In the genomic region with DNA sequence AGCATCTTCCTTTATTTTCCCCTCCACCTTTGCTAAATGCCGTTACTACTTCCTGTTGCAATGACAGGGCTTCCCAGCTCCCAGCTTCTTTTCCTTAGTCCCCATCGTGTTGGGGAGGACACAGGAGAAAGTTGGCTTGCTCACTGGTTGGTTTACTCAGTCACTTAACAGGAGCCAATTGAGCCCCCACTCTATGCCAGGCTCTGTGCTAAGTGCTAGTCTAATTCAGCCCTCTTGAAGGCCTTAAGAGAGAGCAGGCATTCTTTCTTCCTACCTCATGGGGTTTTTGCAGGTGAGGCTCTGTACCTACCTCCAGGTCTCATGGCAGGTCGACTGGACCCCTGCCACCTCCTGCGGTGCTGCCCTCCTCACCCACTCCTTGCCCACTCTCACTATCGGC, we compare ENCODE assay signal across 1 cellular context.
TF ChIP-seq lines count a peak whose summit lies in the region.

No MANE protein-coding gene starts in this region.

TF ChIP-seq in GM23338, 12 proteins besides CTCF, POLR2A, EP300 and RAD21:
- TF ChIP-seq ZNF114 (CRISPR knock-in tag; IDR thresholded peaks at IDR 0.05) (no peak), STAT1 (IDR thresholded peaks at IDR 0.05; ENCODE audit: unreplicated experiment) (no peak), EZH2phosphoT487 (IDR thresholded peaks at IDR 0.05; ENCODE audit: unreplicated experiment) (no peak), JUNB (IDR thresholded peaks at IDR 0.05; ENCODE audit: unreplicated experiment) (no peak)
- TF ChIP-seq, protein P1, sequence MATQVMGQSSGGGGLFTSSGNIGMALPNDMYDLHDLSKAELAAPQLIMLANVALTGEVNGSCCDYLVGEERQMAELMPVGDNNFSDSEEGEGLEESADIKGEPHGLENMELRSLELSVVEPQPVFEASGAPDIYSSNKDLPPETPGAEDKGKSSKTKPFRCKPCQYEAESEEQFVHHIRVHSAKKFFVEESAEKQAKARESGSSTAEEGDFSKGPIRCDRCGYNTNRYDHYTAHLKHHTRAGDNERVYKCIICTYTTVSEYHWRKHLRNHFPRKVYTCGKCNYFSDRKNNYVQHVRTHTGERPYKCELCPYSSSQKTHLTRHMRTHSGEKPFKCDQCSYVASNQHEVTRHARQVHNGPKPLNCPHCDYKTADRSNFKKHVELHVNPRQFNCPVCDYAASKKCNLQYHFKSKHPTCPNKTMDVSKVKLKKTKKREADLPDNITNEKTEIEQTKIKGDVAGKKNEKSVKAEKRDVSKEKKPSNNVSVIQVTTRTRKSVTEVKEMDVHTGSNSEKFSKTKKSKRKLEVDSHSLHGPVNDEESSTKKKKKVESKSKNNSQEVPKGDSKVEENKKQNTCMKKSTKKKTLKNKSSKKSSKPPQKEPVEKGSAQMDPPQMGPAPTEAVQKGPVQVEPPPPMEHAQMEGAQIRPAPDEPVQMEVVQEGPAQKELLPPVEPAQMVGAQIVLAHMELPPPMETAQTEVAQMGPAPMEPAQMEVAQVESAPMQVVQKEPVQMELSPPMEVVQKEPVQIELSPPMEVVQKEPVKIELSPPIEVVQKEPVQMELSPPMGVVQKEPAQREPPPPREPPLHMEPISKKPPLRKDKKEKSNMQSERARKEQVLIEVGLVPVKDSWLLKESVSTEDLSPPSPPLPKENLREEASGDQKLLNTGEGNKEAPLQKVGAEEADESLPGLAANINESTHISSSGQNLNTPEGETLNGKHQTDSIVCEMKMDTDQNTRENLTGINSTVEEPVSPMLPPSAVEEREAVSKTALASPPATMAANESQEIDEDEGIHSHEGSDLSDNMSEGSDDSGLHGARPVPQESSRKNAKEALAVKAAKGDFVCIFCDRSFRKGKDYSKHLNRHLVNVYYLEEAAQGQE (IDR thresholded peaks at IDR 0.05; ENCODE audit: unreplicated experiment): no peak
- TF ChIP-seq, protein P2, sequence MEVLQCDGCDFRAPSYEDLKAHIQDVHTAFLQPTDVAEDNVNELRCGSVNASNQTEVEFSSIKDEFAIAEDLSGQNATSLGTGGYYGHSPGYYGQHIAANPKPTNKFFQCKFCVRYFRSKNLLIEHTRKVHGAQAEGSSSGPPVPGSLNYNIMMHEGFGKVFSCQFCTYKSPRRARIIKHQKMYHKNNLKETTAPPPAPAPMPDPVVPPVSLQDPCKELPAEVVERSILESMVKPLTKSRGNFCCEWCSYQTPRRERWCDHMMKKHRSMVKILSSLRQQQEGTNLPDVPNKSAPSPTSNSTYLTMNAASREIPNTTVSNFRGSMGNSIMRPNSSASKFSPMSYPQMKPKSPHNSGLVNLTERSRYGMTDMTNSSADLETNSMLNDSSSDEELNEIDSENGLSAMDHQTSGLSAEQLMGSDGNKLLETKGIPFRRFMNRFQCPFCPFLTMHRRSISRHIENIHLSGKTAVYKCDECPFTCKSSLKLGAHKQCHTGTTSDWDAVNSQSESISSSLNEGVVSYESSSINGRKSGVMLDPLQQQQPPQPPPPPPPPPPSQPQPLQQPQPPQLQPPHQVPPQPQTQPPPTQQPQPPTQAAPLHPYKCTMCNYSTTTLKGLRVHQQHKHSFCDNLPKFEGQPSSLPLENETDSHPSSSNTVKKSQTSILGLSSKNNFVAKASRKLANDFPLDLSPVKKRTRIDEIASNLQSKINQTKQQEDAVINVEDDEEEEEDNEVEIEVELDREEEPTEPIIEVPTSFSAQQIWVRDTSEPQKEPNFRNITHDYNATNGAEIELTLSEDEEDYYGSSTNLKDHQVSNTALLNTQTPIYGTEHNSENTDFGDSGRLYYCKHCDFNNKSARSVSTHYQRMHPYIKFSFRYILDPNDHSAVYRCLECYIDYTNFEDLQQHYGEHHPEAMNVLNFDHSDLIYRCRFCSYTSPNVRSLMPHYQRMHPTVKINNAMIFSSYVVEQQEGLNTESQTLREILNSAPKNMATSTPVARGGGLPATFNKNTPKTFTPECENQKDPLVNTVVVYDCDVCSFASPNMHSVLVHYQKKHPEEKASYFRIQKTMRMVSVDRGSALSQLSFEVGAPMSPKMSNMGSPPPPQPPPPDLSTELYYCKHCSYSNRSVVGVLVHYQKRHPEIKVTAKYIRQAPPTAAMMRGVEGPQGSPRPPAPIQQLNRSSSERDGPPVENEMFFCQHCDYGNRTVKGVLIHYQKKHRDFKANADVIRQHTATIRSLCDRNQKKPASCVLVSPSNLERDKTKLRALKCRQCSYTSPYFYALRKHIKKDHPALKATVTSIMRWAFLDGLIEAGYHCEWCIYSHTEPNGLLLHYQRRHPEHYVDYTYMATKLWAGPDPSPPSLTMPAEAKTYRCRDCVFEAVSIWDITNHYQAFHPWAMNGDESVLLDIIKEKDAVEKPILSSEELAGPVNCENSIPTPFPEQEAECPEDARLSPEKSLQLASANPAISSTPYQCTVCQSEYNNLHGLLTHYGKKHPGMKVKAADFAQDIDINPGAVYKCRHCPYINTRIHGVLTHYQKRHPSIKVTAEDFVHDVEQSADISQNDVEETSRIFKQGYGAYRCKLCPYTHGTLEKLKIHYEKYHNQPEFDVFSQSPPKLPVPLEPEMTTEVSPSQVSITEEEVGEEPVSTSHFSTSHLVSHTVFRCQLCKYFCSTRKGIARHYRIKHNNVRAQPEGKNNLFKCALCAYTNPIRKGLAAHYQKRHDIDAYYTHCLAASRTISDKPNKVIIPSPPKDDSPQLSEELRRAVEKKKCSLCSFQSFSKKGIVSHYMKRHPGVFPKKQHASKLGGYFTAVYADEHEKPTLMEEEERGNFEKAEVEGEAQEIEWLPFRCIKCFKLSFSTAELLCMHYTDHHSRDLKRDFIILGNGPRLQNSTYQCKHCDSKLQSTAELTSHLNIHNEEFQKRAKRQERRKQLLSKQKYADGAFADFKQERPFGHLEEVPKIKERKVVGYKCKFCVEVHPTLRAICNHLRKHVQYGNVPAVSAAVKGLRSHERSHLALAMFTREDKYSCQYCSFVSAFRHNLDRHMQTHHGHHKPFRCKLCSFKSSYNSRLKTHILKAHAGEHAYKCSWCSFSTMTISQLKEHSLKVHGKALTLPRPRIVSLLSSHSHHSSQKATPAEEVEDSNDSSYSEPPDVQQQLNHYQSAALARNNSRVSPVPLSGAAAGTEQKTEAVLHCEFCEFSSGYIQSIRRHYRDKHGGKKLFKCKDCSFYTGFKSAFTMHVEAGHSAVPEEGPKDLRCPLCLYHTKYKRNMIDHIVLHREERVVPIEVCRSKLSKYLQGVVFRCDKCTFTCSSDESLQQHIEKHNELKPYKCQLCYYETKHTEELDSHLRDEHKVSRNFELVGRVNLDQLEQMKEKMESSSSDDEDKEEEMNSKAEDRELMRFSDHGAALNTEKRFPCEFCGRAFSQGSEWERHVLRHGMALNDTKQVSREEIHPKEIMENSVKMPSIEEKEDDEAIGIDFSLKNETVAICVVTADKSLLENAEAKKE (CRISPR knock-in tag; IDR thresholded peaks at IDR 0.05): no peak
